Comparison of ENCODE assay signal across 39 cellular contexts in genomic region chr10:80315391-80315790, GRCh38. TPM values are rescaled to one million over a fixed set of nuclear protein-coding genes. Genes with fewer than 3 reads are reported as not detected.
"Had no signal": no experiment of that assay in that cellular context is flagged by ENCODE, and none has a peak within 500 bp of the region (broad histone marks: within the 10 kb centered on the region; RNA-seq: fewer than 3 reads in every experiment).

No MANE protein-coding gene starts in this region.

- ATAC-seq: activated CD8-positive, alpha-beta T cell treated with anti-CD3 and anti-CD28 coated beads for 36 hours; activated naive CD4-positive, alpha-beta T cell treated with anti-CD3 and anti-CD28 coated beads, Interleukin-2, amount 50 U/mL, for 72 hours; activated T-cell treated with anti-CD3 and anti-CD28 coated beads, Interleukin-2, amount 50 U/mL, for 4 hours; activated T-cell treated with anti-CD3 and anti-CD28 coated beads, Interleukin-2, amount 50 U/mL, for 72 hours; activated T-helper 17 cell treated with anti-CD3 and anti-CD28 coated beads, Interleukin-2, amount 50 U/mL, for 72 hours; body of pancreas had no signal

- H3K36me3 ChIP-seq: adrenal gland, brain microvascular endothelial cell, breast epithelium had no signal

- H3K4me1 Mint-ChIP-seq: activated CD4-positive, alpha-beta T cell treated with anti-CD3 and anti-CD28 coated beads, Interleukin-2, amount 10 ng/mL, durations not matched to agents 24 days and 14 days; activated T-helper 17 cell treated with anti-CD3 and anti-CD28 coated beads, Interleukin-2, amount 50 U/mL, for 72 hours had no signal

- H3K4me3 ChIP-seq: adrenal gland, body of pancreas, breast epithelium had no signal

- DNase-seq: activated B cell treated with CpG ODN at 0.5 μM for 24 hours; activated CD4-positive, alpha-beta memory T cell treated with anti-CD3 and anti-CD28 coated beads for 36 hours; activated CD4-positive, alpha-beta T cell treated with anti-CD3 and anti-CD28 coated beads for 4 hours; activated CD4-positive, alpha-beta T cell treated with anti-CD3 and anti-CD28 coated beads, Interleukin-2, amount 10 ng/mL, durations not matched to agents 24 days and 14 days; activated CD4-positive, alpha-beta T cell treated with anti-CD3 and anti-CD28 coated beads, Interleukin-2, amount 50 U/mL, for 1 hour; activated CD4-positive, alpha-beta T cell treated with anti-CD3 and anti-CD28 coated beads, Interleukin-2, amount 50 U/mL, for 4 hours; activated CD4-positive, CD25-positive, alpha-beta regulatory T cell treated with anti-CD3 and anti-CD28 coated beads, Interleukin-2, amount 50 U/mL, for 72 hours; activated CD8-positive, alpha-beta memory T cell treated with anti-CD3 and anti-CD28 coated beads, Interleukin-2, amount 50 U/mL, for 4 hours; activated CD8-positive, alpha-beta T cell treated with anti-CD3 and anti-CD28 coated beads for 36 hours; activated effector memory CD4-positive, alpha-beta T cell treated with anti-CD3 and anti-CD28 coated beads, Interleukin-2, amount 50 U/mL, for 16 hours; activated gamma-delta T cell treated with Interleukin-2 at 50 U/mL for 16 hours; activated naive CD4-positive, alpha-beta T cell; activated naive CD4-positive, alpha-beta T cell treated with anti-CD3 and anti-CD28 coated beads for 36 hours; activated naive CD4-positive, alpha-beta T cell treated with anti-CD3 and anti-CD28 coated beads, Interleukin-2, amount 50 U/mL, for 16 hours; activated naive CD8-positive, alpha-beta T cell treated with anti-CD3 and anti-CD28 coated beads for 36 hours; activated T-cell treated with anti-CD3 and anti-CD28 coated beads for 4 hours; activated T-cell treated with anti-CD3 and anti-CD28 coated beads, Interleukin-2, amount 50 U/mL, for 1 hour; activated T-cell treated with anti-CD3 and anti-CD28 coated beads, Interleukin-2, amount 50 U/mL, for 4 hours; activated T-cell treated with anti-CD3 and anti-CD28 coated beads, Interleukin-2, amount 50 U/mL, for 72 hours; adrenal gland; amniotic stem cell; aorta; body of pancreas; brain microvascular endothelial cell; central memory CD4-positive, alpha-beta T cell; T-helper 1 cell; T-helper 2 cell; T-helper 9 cell had no signal

- H3K27me3 ChIP-seq: adrenal gland, body of pancreas, brain microvascular endothelial cell, breast epithelium had no signal

- H3K36me3 Mint-ChIP-seq: activated CD4-positive, alpha-beta memory T cell treated with anti-CD3 and anti-CD28 coated beads for 36 hours; activated naive CD4-positive, alpha-beta T cell treated with anti-CD3 and anti-CD28 coated beads, Interleukin-2, amount 50 U/mL, for 72 hours; activated naive CD8-positive, alpha-beta T cell treated with anti-CD3 and anti-CD28 coated beads for 36 hours had no signal

- H3K9me3 ChIP-seq: adrenal gland, body of pancreas, breast epithelium had no signal

- H3K27ac Mint-ChIP-seq: activated B cell treated with CpG ODN at 0.5 μM for 24 hours; activated CD4-positive, alpha-beta memory T cell treated with anti-CD3 and anti-CD28 coated beads for 36 hours; activated CD4-positive, alpha-beta T cell treated with anti-CD3 and anti-CD28 coated beads, Interleukin-2, amount 10 ng/mL, durations not matched to agents 24 days and 14 days; activated CD8-positive, alpha-beta T cell treated with anti-CD3 and anti-CD28 coated beads for 36 hours; activated naive CD4-positive, alpha-beta T cell treated with anti-CD3 and anti-CD28 coated beads for 36 hours; activated naive CD8-positive, alpha-beta T cell treated with anti-CD3 and anti-CD28 coated beads for 36 hours; activated T-cell treated with anti-CD3 and anti-CD28 coated beads, Interleukin-2, amount 50 U/mL, for 72 hours; activated T-helper 1 cell treated with anti-CD3 and anti-CD28 coated beads, Interleukin-12 subunit alpha, Interleukin-12 subunit beta, Interleukin-2, Interleukin-4 antibody, amounts not matched to agents 30 ng/mL and 10 ng/mL and 1 ng/mL, durations not matched to agents 14 hours and 24 hours and 36 hours; activated T-helper 17 cell treated with anti-CD3 and anti-CD28 coated beads, Interleukin-2, amount 50 U/mL, for 72 hours; T-helper 1 cell treated with Interleukin-12 subunit alpha and Interleukin-12 subunit beta and Interleukin-4 antibody, amounts not matched to agents 30 μg/mL and 1 μg/mL, for 36 hours; T-helper 2 cell treated with Interferon-gamma antibody and Interleukin-4, amounts not matched to agents 5 μg/mL and 100 μg/mL, for 36 hours had no signal

- H3K4me1 ChIP-seq: adrenal gland, breast epithelium had no signal

- H3K9me3 Mint-ChIP-seq: activated B cell treated with CpG ODN at 0.5 μM for 24 hours; activated CD4-positive, alpha-beta memory T cell treated with anti-CD3 and anti-CD28 coated beads for 36 hours; activated CD4-positive, alpha-beta T cell treated with anti-CD3 and anti-CD28 coated beads, Interleukin-2, amount 10 ng/mL, durations not matched to agents 24 days and 14 days; activated CD8-positive, alpha-beta T cell treated with anti-CD3 and anti-CD28 coated beads for 36 hours; activated naive CD4-positive, alpha-beta T cell treated with anti-CD3 and anti-CD28 coated beads for 36 hours; activated naive CD8-positive, alpha-beta T cell treated with anti-CD3 and anti-CD28 coated beads for 36 hours; activated T-cell treated with anti-CD3 and anti-CD28 coated beads, Interleukin-2, amount 50 U/mL, for 4 hours; activated T-cell treated with anti-CD3 and anti-CD28 coated beads, Interleukin-2, amount 50 U/mL, for 72 hours; activated T-helper 1 cell treated with anti-CD3 and anti-CD28 coated beads, Interleukin-12 subunit alpha, Interleukin-12 subunit beta, Interleukin-2, Interleukin-4 antibody, amounts not matched to agents 30 ng/mL and 10 ng/mL and 1 ng/mL, durations not matched to agents 14 hours and 24 hours and 36 hours; activated T-helper 17 cell treated with anti-CD3 and anti-CD28 coated beads, Interleukin-2, amount 50 U/mL, for 72 hours; T-helper 1 cell treated with Interleukin-12 subunit alpha and Interleukin-12 subunit beta and Interleukin-4 antibody, amounts not matched to agents 30 μg/mL and 1 μg/mL, for 36 hours; T-helper 2 cell treated with Interferon-gamma antibody and Interleukin-4, amounts not matched to agents 5 μg/mL and 100 μg/mL, for 36 hours had no signal

- H3K27ac ChIP-seq: adrenal gland, body of pancreas, brain microvascular endothelial cell, breast epithelium, VCaP had no signal

- H3K4me3 Mint-ChIP-seq: activated B cell treated with CpG ODN at 0.5 μM for 24 hours; activated CD4-positive, alpha-beta memory T cell treated with anti-CD3 and anti-CD28 coated beads for 36 hours; activated CD4-positive, alpha-beta T cell treated with anti-CD3 and anti-CD28 coated beads, Interleukin-2, amount 10 ng/mL, durations not matched to agents 24 days and 14 days; activated CD8-positive, alpha-beta T cell treated with anti-CD3 and anti-CD28 coated beads for 36 hours; activated naive CD4-positive, alpha-beta T cell treated with anti-CD3 and anti-CD28 coated beads for 36 hours; activated naive CD8-positive, alpha-beta T cell treated with anti-CD3 and anti-CD28 coated beads for 36 hours; activated T-cell treated with anti-CD3 and anti-CD28 coated beads, Interleukin-2, amount 50 U/mL, for 4 hours; activated T-cell treated with anti-CD3 and anti-CD28 coated beads, Interleukin-2, amount 50 U/mL, for 72 hours; activated T-helper 1 cell treated with anti-CD3 and anti-CD28 coated beads, Interleukin-12 subunit alpha, Interleukin-12 subunit beta, Interleukin-2, Interleukin-4 antibody, amounts not matched to agents 30 ng/mL and 10 ng/mL and 1 ng/mL, durations not matched to agents 14 hours and 24 hours and 36 hours; activated T-helper 17 cell treated with anti-CD3 and anti-CD28 coated beads, Interleukin-2, amount 50 U/mL, for 72 hours; T-helper 1 cell treated with Interleukin-12 subunit alpha and Interleukin-12 subunit beta and Interleukin-4 antibody, amounts not matched to agents 30 μg/mL and 1 μg/mL, for 36 hours; T-helper 2 cell treated with Interferon-gamma antibody and Interleukin-4, amounts not matched to agents 5 μg/mL and 100 μg/mL, for 36 hours had no signal

- FAIRE-seq: astrocyte, TTC549 had no signal

RNA-seq across cellular contexts. Expression of gene MAT1A, which starts 25.9 kb away (rescaled TPM):
- total RNA-seq: activated B cell treated with CpG ODN at 0.5 μM for 24 hours; activated CD4-positive, alpha-beta memory T cell treated with anti-CD3 and anti-CD28 coated beads for 36 hours; activated CD4-positive, alpha-beta T cell treated with anti-CD3 and anti-CD28 coated beads, Interleukin-2, amount 10 ng/mL, durations not matched to agents 24 days and 14 days; activated CD8-positive, alpha-beta memory T cell treated with anti-CD3 and anti-CD28 coated beads for 36 hours; activated CD8-positive, alpha-beta T cell treated with anti-CD3 and anti-CD28 coated beads for 36 hours; activated naive CD4-positive, alpha-beta T cell treated with anti-CD3 and anti-CD28 coated beads for 36 hours; activated naive CD4-positive, alpha-beta T cell treated with anti-CD3 and anti-CD28 coated beads, Interleukin-2, amount 50 U/mL, for 72 hours; activated naive CD8-positive, alpha-beta T cell treated with anti-CD3 and anti-CD28 coated beads for 36 hours; activated T-cell treated with anti-CD3 and anti-CD28 coated beads, Interleukin-2, amount 50 U/mL, for 72 hours; activated T-helper 1 cell treated with anti-CD3 and anti-CD28 coated beads, Interleukin-12 subunit alpha, Interleukin-12 subunit beta, Interleukin-2, Interleukin-4 antibody, amounts not matched to agents 30 ng/mL and 10 ng/mL and 1 ng/mL, durations not matched to agents 14 hours and 24 hours and 36 hours; activated T-helper 17 cell treated with anti-CD3 and anti-CD28 coated beads, Interleukin-2, amount 50 U/mL, for 72 hours had no signal
- polyA plus RNA-seq: aorta had no signal

RNA-seq across cellular contexts. Expression of gene DYDC1, which starts 41.2 kb away (rescaled TPM):
- total RNA-seq: activated B cell treated with CpG ODN at 0.5 μM for 24 hours; activated CD4-positive, alpha-beta memory T cell treated with anti-CD3 and anti-CD28 coated beads for 36 hours; activated CD4-positive, alpha-beta T cell treated with anti-CD3 and anti-CD28 coated beads, Interleukin-2, amount 10 ng/mL, durations not matched to agents 24 days and 14 days; activated CD8-positive, alpha-beta memory T cell treated with anti-CD3 and anti-CD28 coated beads for 36 hours; activated CD8-positive, alpha-beta T cell treated with anti-CD3 and anti-CD28 coated beads for 36 hours; activated naive CD4-positive, alpha-beta T cell treated with anti-CD3 and anti-CD28 coated beads for 36 hours; activated naive CD4-positive, alpha-beta T cell treated with anti-CD3 and anti-CD28 coated beads, Interleukin-2, amount 50 U/mL, for 72 hours; activated naive CD8-positive, alpha-beta T cell treated with anti-CD3 and anti-CD28 coated beads for 36 hours; activated T-cell treated with anti-CD3 and anti-CD28 coated beads, Interleukin-2, amount 50 U/mL, for 4 hours; activated T-cell treated with anti-CD3 and anti-CD28 coated beads, Interleukin-2, amount 50 U/mL, for 72 hours; activated T-helper 1 cell treated with anti-CD3 and anti-CD28 coated beads, Interleukin-12 subunit alpha, Interleukin-12 subunit beta, Interleukin-2, Interleukin-4 antibody, amounts not matched to agents 30 ng/mL and 10 ng/mL and 1 ng/mL, durations not matched to agents 14 hours and 24 hours and 36 hours; activated T-helper 17 cell treated with anti-CD3 and anti-CD28 coated beads, Interleukin-2, amount 50 U/mL, for 72 hours; adrenal gland; aorta; astrocyte; body of pancreas; breast epithelium; cardiac septum had no signal
- polyA plus RNA-seq: adrenal gland, aorta had no signal

RNA-seq across cellular contexts. Expression of gene DYDC2, which starts 41.2 kb away (rescaled TPM):
- total RNA-seq: activated B cell treated with CpG ODN at 0.5 μM for 24 hours; activated CD4-positive, alpha-beta memory T cell treated with anti-CD3 and anti-CD28 coated beads for 36 hours; activated CD4-positive, alpha-beta T cell treated with anti-CD3 and anti-CD28 coated beads, Interleukin-2, amount 10 ng/mL, durations not matched to agents 24 days and 14 days; activated CD8-positive, alpha-beta memory T cell treated with anti-CD3 and anti-CD28 coated beads for 36 hours; activated naive CD4-positive, alpha-beta T cell treated with anti-CD3 and anti-CD28 coated beads for 36 hours; activated naive CD4-positive, alpha-beta T cell treated with anti-CD3 and anti-CD28 coated beads, Interleukin-2, amount 50 U/mL, for 72 hours; activated T-cell treated with anti-CD3 and anti-CD28 coated beads, Interleukin-2, amount 50 U/mL, for 4 hours; activated T-cell treated with anti-CD3 and anti-CD28 coated beads, Interleukin-2, amount 50 U/mL, for 72 hours; activated T-helper 1 cell treated with anti-CD3 and anti-CD28 coated beads, Interleukin-12 subunit alpha, Interleukin-12 subunit beta, Interleukin-2, Interleukin-4 antibody, amounts not matched to agents 30 ng/mL and 10 ng/mL and 1 ng/mL, durations not matched to agents 14 hours and 24 hours and 36 hours; activated T-helper 17 cell treated with anti-CD3 and anti-CD28 coated beads, Interleukin-2, amount 50 U/mL, for 72 hours; adrenal gland; aorta; astrocyte; body of pancreas; cardiac septum had no signal
- polyA plus RNA-seq: adrenal gland, aorta had no signal
